36 cellular contexts compared by ENCODE assay signal in genomic region chr16:25100511-25100910, GRCh38.
"Had no signal": no experiment of that assay in that cellular context is flagged by ENCODE, and none has a peak within 500 bp of the region (broad histone marks: within the 10 kb centered on the region; RNA-seq: fewer than 3 reads in every experiment).

No MANE protein-coding gene starts in this region.

- H3K9me3 ChIP-seq: MG63 had no signal

- H3K4me3 ChIP-seq: MG63 had no signal

- H3K36me3 ChIP-seq: MG63 had no signal

- DNase-seq: Karpas-422, Kasumi-1, MG63, MM.1S, MV-4-11, NCI-H1048, NCI-H1092, NCI-H1092 treated with DMSO at 0.1 percent for 48 hours, NCI-H1105, NCI-H1105 treated with DMSO at 0.1 percent for 48 hours, NCI-H1417, NCI-H1417 treated with DMSO at 0.1 percent for 48 hours, NCI-H1436, NCI-H1436 treated with DMSO at 0.1 percent for 48 hours, NCI-H146, NCI-H1694, NCI-H1694 treated with DMSO at 0.1 percent for 48 hours, NCI-H187, NCI-H187 treated with DMSO at 0.1 percent for 48 hours, NCI-H1930, NCI-H2029, NCI-H2029 treated with DMSO at 0.1 percent for 48 hours, NCI-H2081, NCI-H2081 treated with DMSO at 0.1 percent for 48 hours, NCI-H2107, NCI-H2171, NCI-H2171 treated with DMSO at 0.1 percent for 48 hours, NCI-H2227 treated with DMSO at 0.1 percent for 48 hours, NCI-H226, NCI-H345, NCI-H446, NCI-H446 treated with DMSO at 0.1 percent for 48 hours, NCI-H510A, NCI-H510A treated with DMSO at 0.1 percent for 48 hours, NCI-H524, NCI-H524 treated with DMSO at 0.1 percent for 48 hours had no signal
